7 cellular contexts compared by ENCODE assay signal in the genomic region with DNA sequence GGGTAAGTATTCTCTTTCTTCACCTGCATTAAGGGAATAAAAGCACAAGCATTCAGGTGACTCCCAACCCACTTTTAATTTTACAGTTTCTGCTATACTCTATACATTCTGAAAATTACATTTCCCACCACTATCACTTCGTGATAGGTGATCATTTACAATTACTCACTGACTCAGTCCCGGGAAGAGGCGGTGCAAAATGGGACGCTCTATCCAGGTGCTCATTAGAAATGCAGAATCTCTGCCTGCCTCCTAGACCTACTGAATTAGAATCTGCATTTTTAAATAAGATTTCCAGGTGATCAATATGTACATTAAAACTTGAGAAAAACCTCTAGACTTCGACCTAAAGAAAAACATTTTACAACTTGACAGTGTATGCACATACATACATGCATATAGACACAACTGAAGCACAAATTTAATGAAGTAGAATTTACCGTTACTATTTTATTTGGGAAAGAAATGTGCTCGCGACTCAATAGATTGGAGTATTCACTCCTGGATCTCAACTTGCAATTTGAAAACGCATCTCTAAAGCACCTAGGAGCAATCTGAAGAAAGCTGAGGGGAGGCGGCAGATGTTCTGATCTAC. TPM values are rescaled to one million over a fixed set of nuclear protein-coding genes. Genes with fewer than 3 reads are reported as not detected.
A peak's percentile ranks its signal among the peaks of the same experiment; 100 is the strongest.
DNase-seq lines count a peak whose midpoint lies in the region; ATAC-seq and TF ChIP-seq lines count a peak whose summit lies in the region.

No MANE protein-coding gene starts in this region.

- BruUV-seq in IMR-90 (replicated peaks; lab: Mats Ljungman, UMichigan): no TSS peak

- peak overlapping the region; percentile 13; the same call in 1 of the 2 replicates for H4K5ac ChIP-seq in IMR-90 (ENCODE audit: low read depth, low read length)

- peak overlapping the region; percentile 10; the same call in 1 of the 2 replicates for H3K27ac ChIP-seq in IMR-90 (ENCODE audit: insufficient read depth, low read length)
- peak overlapping the region; percentile 95 to 100 (median 100) for H3K27ac ChIP-seq in stomach

- peak overlapping the region; percentile 65; the same call in 1 of the 2 replicates for H2AK5ac ChIP-seq in IMR-90 (ENCODE audit: low read depth, low read length)

- peak overlapping the region; percentile 96 for H3K27ac Mint-ChIP-seq in activated naive CD8-positive, alpha-beta T cell treated with anti-CD3 and anti-CD28 coated beads, Interleukin-2, amount 50 U/mL, for 24 hours

- H4K91ac ChIP-seq in IMR-90 (ENCODE audit: insufficient read depth, low read depth, low read length): no peak overlapping the region

- 45% methylated on average over 3 of the region's 10 CpGs; no CpG with 5 or more reads in 1 of the 2 experiments for WGBS in IMR-90 (ENCODE audit: extremely low coverage in 2 of 2, insufficient read length in 1 of 2), 2 experiments
- 11 to 29% (median 14%) methylated on average over 10 of the region's 10 CpGs for WGBS in stomach, 5 donors

- peak overlapping the region; percentile 92 for H3K4me3 Mint-ChIP-seq in activated naive CD8-positive, alpha-beta T cell treated with anti-CD3 and anti-CD28 coated beads, Interleukin-2, amount 50 U/mL, for 24 hours

- intact Hi-C loops in IMR-90 (cut with micrococcal nuclease) (loop anchor here (2.0 to 5.0 kb wide), 9 partner anchors 53 to 494 kb away; no protein-coding TSS in a partner anchor), stomach (cut with DNase I; ENCODE audit: low total_unique reads) (no loop called here)

- no peak overlapping the region for H3K14ac ChIP-seq in IMR-90 (replicated peaks; ENCODE audit: low read depth, low read length)

- peak overlapping the region; percentile 96 for H2AFZ ChIP-seq in IMR-90 (replicated peaks; ENCODE audit: low read length, poor library complexity)

- no peak overlapping the region for H2BK20ac ChIP-seq in IMR-90 (ENCODE audit: low read depth, low read length)

- H3K23ac ChIP-seq in IMR-90 (ENCODE audit: low read depth, low read length): no peak overlapping the region

- H2AK9ac ChIP-seq in IMR-90 (replicated peaks; ENCODE audit: low read depth, low read length, poor library complexity): no peak overlapping the region

- TF ChIP-seq EP300 in stomach (IDR thresholded peaks at IDR 0.05): no peak

- peak overlapping the region; percentile 76 for H3K4me2 ChIP-seq in IMR-90 (ENCODE audit: low read depth, low read length)

- H2BK120ac ChIP-seq in IMR-90 (ENCODE audit: low read depth, low read length): peak overlapping the region; percentile 36

- no peaks in the 10 kb centered on the region for H3K9me3 Mint-ChIP-seq in activated naive CD8-positive, alpha-beta T cell treated with anti-CD3 and anti-CD28 coated beads, Interleukin-2, amount 50 U/mL, for 24 hours

- 0 out of 3 replicates have a peak overlapping the region, but pooled peaks have one; percentile 6 for H2BK15ac ChIP-seq in IMR-90 (ENCODE audit: low read depth, low read length)

- peaks cover 63% of the 10 kb centered on the region for H3K4me1 Mint-ChIP-seq in activated naive CD8-positive, alpha-beta T cell treated with anti-CD3 and anti-CD28 coated beads, Interleukin-2, amount 50 U/mL, for 24 hours

- TF ChIP-seq CTCF in IMR-90 (conservative IDR thresholded peaks at IDR 0.05; ENCODE audit: low read depth, low read length): no peak
- no peak for TF ChIP-seq CTCF in kidney epithelial cell (IDR thresholded peaks at IDR 0.05; ENCODE audit: insufficient read depth, low read length, poor library complexity, severe bottlenecking)
- TF ChIP-seq CTCF in stomach (IDR thresholded peaks at IDR 0.05): no peak

- no peak overlapping the region for H3K56ac ChIP-seq in IMR-90 (ENCODE audit: extremely low read depth, insufficient read depth, low read length)

- H3K4me1 ChIP-seq in IMR-90 (ENCODE audit: control insufficient read depth, insufficient read depth, low read length): peaks cover 6% of the 10 kb centered on the region
- H3K4me1 ChIP-seq in stomach: peaks cover 13 to 56% (median 33%) of the 10 kb centered on the region in 4 donors

- peak overlapping the region; percentile 53; the same call in 1 of the 2 replicates for H3K18ac ChIP-seq in IMR-90 (ENCODE audit: low read depth, low read length)

- H3K4me3 ChIP-seq in IMR-90 (ENCODE audit: insufficient read depth, low read depth, low read length): peak overlapping the region; percentile 84
- peak overlapping the region; percentile 91 for H3K4me3 ChIP-seq in kidney epithelial cell (ENCODE audit: low read depth, low read length)
- peak overlapping the region; percentile 60 to 98 (median 82) for H3K4me3 ChIP-seq in stomach

- DNase-seq in IMR-90 (no peak), kidney epithelial cell (ENCODE audit: low read depth) (no peak), stomach (no peak), OCI-M2 (lab: John Stamatoyannopoulos, UW; ENCODE audit: unreplicated experiment) (no peak)
- no peak for DNase-seq in activated naive CD8-positive, alpha-beta T cell treated with anti-CD3 and anti-CD28 coated beads, Interleukin-2, amount 50 U/mL, for 24 hours

- H3K9me1 ChIP-seq in IMR-90 (ENCODE audit: insufficient read depth, low read length): 0 out of 2 replicates have a peak, but pooled peaks cover 2% of the 10 kb centered on the region

- H4K20me1 ChIP-seq in IMR-90 (ENCODE audit: insufficient read depth, low read length): peaks cover 6% of the 10 kb centered on the region; the same call in 1 of the 2 replicates

- peak overlapping the region; percentile 12; the same call in 1 of the 2 replicates for H3K4ac ChIP-seq in IMR-90 (ENCODE audit: low read depth, low read length)

- CTCF ChIA-PET in IMR-90 (lab: Yijun Ruan, JAX): interaction anchor here (0.7 to 1.1 kb wide), 4 partner anchors 63 to 103 kb away, joined by 3 to 7 read pairs (median 3); no protein-coding TSS in a partner anchor

- 0 out of 2 replicates have a peak overlapping the region, but pooled peaks have one; percentile 11 for H3K9ac ChIP-seq in IMR-90 (ENCODE audit: low read depth, low read length)

- H3K79me1 ChIP-seq in IMR-90 (ENCODE audit: low read depth in 1 of 2, low read length in 2 of 2): peaks cover 3 to 27% of the 10 kb centered on the region in 2 experiments; a peak in 3 of 4 replicates

- in situ Hi-C loops in IMR-90 (cut with MboI; ENCODE audit: low sequenced_read_pairs): no loop called here

- dilution Hi-C loops in IMR-90 (cut with HindIII; ENCODE audit: low sequenced_read_pairs, unreplicated experiment): no loop called here

- H3K36me3 ChIP-seq in IMR-90 (ENCODE audit: control insufficient read depth, insufficient read depth, low read length) (no peaks in the 10 kb centered on the region), kidney epithelial cell (ENCODE audit: control insufficient read depth, insufficient read depth, low read length) (no peaks in the 10 kb centered on the region), stomach (no peaks in the 10 kb centered on the region)

- no peak for TF ChIP-seq RAD21 in IMR-90 (IDR thresholded peaks at IDR 0.05; ENCODE audit: low read length)

- no peak overlapping the region for H4K8ac ChIP-seq in IMR-90 (ENCODE audit: low read depth in 2 of 2, low read length in 2 of 2)

- ATAC-seq in IMR-90 (ENCODE audit: low read depth): no peak
- ATAC-seq in activated naive CD8-positive, alpha-beta T cell treated with anti-CD3 and anti-CD28 coated beads, Interleukin-2, amount 50 U/mL, for 24 hours: no peak
- ATAC-seq in HG03354 (IDR thresholded peaks at IDR 0.05; ENCODE audit: poor library complexity, severe bottlenecking, unreplicated experiment): no peak
- ATAC-seq in GM18861 (IDR thresholded peaks at IDR 0.05; ENCODE audit: unreplicated experiment): no peak

- POLR2A ChIA-PET in IMR-90 (lab: Charles Lee; ENCODE audit: unreplicated experiment): interaction anchor here (0.6 to 0.8 kb wide), 3 partner anchors 83 to 407 kb away, joined by 3 to 4 read pairs (median 3); no protein-coding TSS in a partner anchor

- H3K9me3 ChIP-seq in IMR-90 (ENCODE audit: control insufficient read depth, insufficient read depth, low read length) (no peaks in the 10 kb centered on the region), stomach (no peaks in the 10 kb centered on the region)

- H3K27me3 ChIP-seq in IMR-90 (ENCODE audit: control insufficient read depth, insufficient read depth, low read length) (no peaks in the 10 kb centered on the region), kidney epithelial cell (ENCODE audit: control insufficient read depth, insufficient read depth, low read length) (no peaks in the 10 kb centered on the region), stomach (no peaks in the 10 kb centered on the region)

- no peaks in the 10 kb centered on the region for H3K27me3 Mint-ChIP-seq in activated naive CD8-positive, alpha-beta T cell treated with anti-CD3 and anti-CD28 coated beads, Interleukin-2, amount 50 U/mL, for 24 hours

- H2BK5ac ChIP-seq in IMR-90 (ENCODE audit: low read depth, low read length, poor library complexity, severe bottlenecking): peak overlapping the region; percentile 57

- TF ChIP-seq POLR2A in IMR-90 (IDR thresholded peaks at IDR 0.05; ENCODE audit: low read depth, low read length) (no peak), stomach (IDR thresholded peaks at IDR 0.05) (no peak)

- H3K36me3 Mint-ChIP-seq in activated naive CD8-positive, alpha-beta T cell treated with anti-CD3 and anti-CD28 coated beads, Interleukin-2, amount 50 U/mL, for 24 hours (ENCODE audit: low read depth): peaks cover 32% of the 10 kb centered on the region

TF ChIP-seq in IMR-90, 13 proteins besides CTCF, POLR2A, EP300 and RAD21 (continues in another document):
- no peak for TF ChIP-seq MAFK (IDR thresholded peaks at IDR 0.05; ENCODE audit: low read depth, low read length)
- TF ChIP-seq RFX5 (IDR thresholded peaks at IDR 0.05; ENCODE audit: low read depth, low read length): no peak
- TF ChIP-seq, protein P1, sequence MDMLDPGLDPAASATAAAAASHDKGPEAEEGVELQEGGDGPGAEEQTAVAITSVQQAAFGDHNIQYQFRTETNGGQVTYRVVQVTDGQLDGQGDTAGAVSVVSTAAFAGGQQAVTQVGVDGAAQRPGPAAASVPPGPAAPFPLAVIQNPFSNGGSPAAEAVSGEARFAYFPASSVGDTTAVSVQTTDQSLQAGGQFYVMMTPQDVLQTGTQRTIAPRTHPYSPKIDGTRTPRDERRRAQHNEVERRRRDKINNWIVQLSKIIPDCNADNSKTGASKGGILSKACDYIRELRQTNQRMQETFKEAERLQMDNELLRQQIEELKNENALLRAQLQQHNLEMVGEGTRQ (IDR thresholded peaks at IDR 0.05; ENCODE audit: low read depth, low read length): no peak
- TF ChIP-seq RCOR1 (IDR thresholded peaks at IDR 0.05; ENCODE audit: insufficient replicate concordance, low read length): no peak
- no peak for TF ChIP-seq BHLHE40 (IDR thresholded peaks at IDR 0.05; ENCODE audit: low read depth, low read length)
- no peak for TF ChIP-seq NFE2L2 (IDR thresholded peaks at IDR 0.05; ENCODE audit: low read depth, low read length)
- TF ChIP-seq MAZ (IDR thresholded peaks at IDR 0.05; ENCODE audit: borderline replicate concordance, low read depth, low read length): no peak

RNA-seq across cellular contexts. Expression of a gene that starts 0.6 kb away (rescaled TPM):
- total RNA-seq in IMR-90 (2012; rRNA removed) (87.5 and 89.7 TPM in 2 replicates), kidney epithelial cell (33.4 and 34.4 TPM in 2 replicates), stomach (100 to 1,000 TPM in 2 of 5 donors, 10 to 100 TPM in 3; 59.1 to 115 (median 89.3) TPM)
- polyA plus RNA-seq in IMR-90 (2012; rRNA removed) (58.1 and 63.7 TPM in 2 replicates), stomach (10 to 100 TPM; 13.7 to 44.1 (median 27.4) TPM)
- 34.9 and 52.0 TPM in 2 replicates for polyA plus RNA-seq in IMR-90 (2012; cell fraction: cytosol; rRNA removed)
- 17.3 and 35.9 TPM in 2 replicates for polyA plus RNA-seq in IMR-90 (2012; cell fraction: nucleus; rRNA removed; ENCODE audit: low replicate concordance)
